16 cellular contexts compared by ENCODE assay signal in the genomic region with DNA sequence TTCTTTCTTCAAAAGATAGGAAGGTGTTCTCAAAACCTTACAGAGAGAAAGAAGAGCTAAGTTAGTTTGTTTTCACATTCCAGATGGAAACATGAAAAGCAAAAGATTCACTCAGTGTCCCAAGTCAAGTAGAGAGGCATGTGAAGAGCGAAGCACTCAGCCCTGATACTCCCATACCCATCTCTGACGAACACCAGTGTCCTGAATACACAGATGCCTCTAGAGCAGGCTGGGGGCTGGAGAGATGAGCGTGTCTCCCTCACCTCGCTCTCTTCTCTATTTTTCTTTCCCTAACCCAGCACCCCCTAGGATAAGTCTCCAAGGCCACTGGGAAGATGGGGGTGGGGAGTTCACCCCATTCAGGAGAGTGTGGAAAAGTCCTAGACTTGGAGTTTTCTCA.
"Had no signal": no experiment of that assay in that cellular context is flagged by ENCODE, and none has a peak within 500 bp of the region (broad histone marks: within the 10 kb centered on the region; RNA-seq: fewer than 3 reads in every experiment).

No MANE protein-coding gene starts in this region.

- H3K4me3 Mint-ChIP-seq: activated CD4-positive, alpha-beta memory T cell treated with anti-CD3 and anti-CD28 coated beads, Interleukin-2, amount 10 ng/mL, durations not matched to agents 7 days and 5 days; activated CD4-positive, alpha-beta T cell treated with anti-CD3 and anti-CD28 coated beads for 36 hours; activated naive CD4-positive, alpha-beta T cell treated with anti-CD3 and anti-CD28 coated beads for 36 hours; activated naive CD8-positive, alpha-beta T cell; activated T-helper 17 cell treated with anti-CD3 and anti-CD28 coated beads, Interleukin-2, amount 50 U/mL, for 72 hours had no signal

- H3K27ac Mint-ChIP-seq: activated CD4-positive, alpha-beta memory T cell treated with anti-CD3 and anti-CD28 coated beads, Interleukin-2, amount 10 ng/mL, durations not matched to agents 7 days and 5 days; activated CD4-positive, alpha-beta T cell treated with anti-CD3 and anti-CD28 coated beads for 36 hours; activated naive CD4-positive, alpha-beta T cell treated with anti-CD3 and anti-CD28 coated beads for 36 hours; activated naive CD8-positive, alpha-beta T cell; activated T-helper 17 cell treated with anti-CD3 and anti-CD28 coated beads, Interleukin-2, amount 50 U/mL, for 72 hours had no signal

- H3K4me3 ChIP-seq: K562 had no signal

- DNase-seq: activated CD4-positive, alpha-beta memory T cell treated with anti-CD3 and anti-CD28 coated beads, Interleukin-2, amount 10 ng/mL, durations not matched to agents 7 days and 5 days; activated CD4-positive, alpha-beta T cell treated with anti-CD3 and anti-CD28 coated beads for 36 hours; activated CD4-positive, alpha-beta T cell treated with anti-CD3 and anti-CD28 coated beads, Interleukin-2, amount 50 U/mL, for 1 hour; activated gamma-delta T cell; activated naive CD4-positive, alpha-beta T cell treated with anti-CD3 and anti-CD28 coated beads for 36 hours; activated T-cell treated with anti-CD3 and anti-CD28 coated beads for 4 hours; activated T-cell treated with anti-CD3 and anti-CD28 coated beads, Interleukin-2, amount 50 U/mL, for 48 hours; central memory CD4-positive, alpha-beta T cell; Karpas-422; MM.1S; NCI-H446 treated with DMSO at 0.1 percent for 48 hours; SIG-M5 had no signal

- H3K4me1 Mint-ChIP-seq: activated CD4-positive, alpha-beta memory T cell treated with anti-CD3 and anti-CD28 coated beads, Interleukin-2, amount 10 ng/mL, durations not matched to agents 7 days and 5 days; activated CD4-positive, alpha-beta T cell treated with anti-CD3 and anti-CD28 coated beads for 36 hours; activated T-helper 17 cell treated with anti-CD3 and anti-CD28 coated beads, Interleukin-2, amount 50 U/mL, for 72 hours had no signal

- H3K9me3 Mint-ChIP-seq: activated CD4-positive, alpha-beta memory T cell treated with anti-CD3 and anti-CD28 coated beads, Interleukin-2, amount 10 ng/mL, durations not matched to agents 7 days and 5 days; activated naive CD4-positive, alpha-beta T cell treated with anti-CD3 and anti-CD28 coated beads for 36 hours; activated T-helper 17 cell treated with anti-CD3 and anti-CD28 coated beads, Interleukin-2, amount 50 U/mL, for 72 hours had no signal

- ATAC-seq: activated CD4-positive, alpha-beta T cell treated with anti-CD3 and anti-CD28 coated beads for 36 hours; activated T-helper 17 cell treated with anti-CD3 and anti-CD28 coated beads, Interleukin-2, amount 50 U/mL, for 72 hours; K562 had no signal

- H3K36me3 ChIP-seq: WERI-Rb-1 had no signal

- H3K27ac ChIP-seq: WERI-Rb-1 had no signal

- H3K36me3 Mint-ChIP-seq: activated naive CD8-positive, alpha-beta T cell had no signal
